13 cellular contexts compared by ENCODE assay signal in the genomic region with DNA sequence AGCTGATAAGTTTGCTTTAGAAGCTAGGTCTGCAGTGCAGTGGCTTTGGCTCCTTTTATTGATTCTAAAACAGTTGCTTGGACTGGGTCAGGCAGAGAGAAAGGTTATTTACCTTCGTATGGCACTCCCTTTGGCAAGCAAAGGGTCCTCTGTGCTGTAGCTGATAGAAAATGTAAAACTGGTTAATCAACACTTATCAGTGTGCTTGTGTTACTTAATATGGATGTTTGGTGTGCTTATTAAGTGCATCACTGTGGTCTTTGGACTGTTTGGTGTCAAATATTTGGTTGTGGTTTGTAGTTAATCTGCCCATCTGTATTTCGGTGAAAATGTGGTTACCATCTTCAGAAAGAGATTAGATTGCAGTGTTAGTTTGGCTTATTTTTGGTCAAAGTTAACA. TPM values are rescaled to one million over a fixed set of nuclear protein-coding genes. Genes with fewer than 3 reads are reported as not detected.
DNase-seq lines count a peak whose midpoint lies in the region; ATAC-seq and TF ChIP-seq lines count a peak whose summit lies in the region.
"Had no signal": no experiment of that assay in that cellular context is flagged by ENCODE, and none has a peak within 500 bp of the region (broad histone marks: within the 10 kb centered on the region; RNA-seq: fewer than 3 reads in every experiment).

No MANE protein-coding gene starts in this region.

- H3K27ac ChIP-seq in KMS-11: peak overlapping the region; percentile 76
- H3K27ac ChIP-seq: HL-60, spleen had no signal

- no peaks in the 10 kb centered on the region; the same call in 1 of the 2 replicates for H4K20me1 ChIP-seq in KMS-11 (ENCODE audit: insufficient read depth)

- TF ChIP-seq CTCF in KMS-11 (conservative IDR thresholded peaks at IDR 0.05; ENCODE audit: low read depth, low read length) (no peak), neural crest cell (conservative IDR thresholded peaks at IDR 0.05) (no peak), GM20000 (IDR thresholded peaks at IDR 0.05; ENCODE audit: extremely low read depth, missing control alignments) (no peak)

- H3K4me1 ChIP-seq in KMS-11 (ENCODE audit: low read depth, poor library complexity, severe bottlenecking): peaks cover 64% of the 10 kb centered on the region

- ATAC-seq in GM19025 (IDR thresholded peaks at IDR 0.05; ENCODE audit: low read depth, unreplicated experiment): peak; percentile 40
- ATAC-seq in HG02759 (IDR thresholded peaks at IDR 0.05; ENCODE audit: unreplicated experiment): peak; percentile 66

- peaks cover 7% of the 10 kb centered on the region for H3K9me3 Mint-ChIP-seq in neural crest cell

- peaks cover 79% of the 10 kb centered on the region for H3K79me2 ChIP-seq in KMS-11 (ENCODE audit: insufficient read depth, low read depth)

- no peak overlapping the region for H3K4me3 ChIP-seq in KMS-11 (IDR thresholded peaks at IDR 0.05; ENCODE audit: insufficient read depth, low read depth, low read length)
- H3K4me3 ChIP-seq: spleen had no signal

- H3K27me3 ChIP-seq in KMS-11 (ENCODE audit: insufficient read depth, low read depth): no peaks in the 10 kb centered on the region
- H3K27me3 ChIP-seq: spleen had no signal

- no peak overlapping the region for H3K9ac ChIP-seq in KMS-11

- H2AFZ ChIP-seq in KMS-11 (ENCODE audit: low read depth): no peak overlapping the region

- no peak overlapping the region for H3K4me3 Mint-ChIP-seq in neural crest cell
- H3K4me3 Mint-ChIP-seq: activated naive CD8-positive, alpha-beta T cell treated with anti-CD3 and anti-CD28 coated beads, Interleukin-2, amount 10 ng/mL, durations not matched to agents 7 days and 5 days had no signal

- no peak for DNase-seq in neural crest cell (ENCODE audit: low read depth, low spot score)
- DNase-seq in GM20000 (ENCODE audit: low spot score): no peak
- DNase-seq in cortex of kidney (lab: John Stamatoyannopoulos, UW): no peak
- DNase-seq in stimulated activated CD4-positive, alpha-beta T cell treated with anti-CD3 and anti-CD28 coated beads, Interleukin-15, amount 100 ng/mL, for 24 hours: no peak
- DNase-seq in C1 segment of cervical spinal cord (lab: John Stamatoyannopoulos, UW): no peak
- DNase-seq: activated naive CD8-positive, alpha-beta T cell treated with anti-CD3 and anti-CD28 coated beads, Interleukin-2, amount 10 ng/mL, durations not matched to agents 7 days and 5 days; erythroblast; NCI-H510A; spleen had no signal

- H3K36me3 ChIP-seq in KMS-11 (ENCODE audit: insufficient read depth): no peaks in the 10 kb centered on the region
- H3K36me3 ChIP-seq: spleen had no signal

- H3K4me2 ChIP-seq in KMS-11: peak overlapping the region; percentile 91

- no peaks in the 10 kb centered on the region for H3K4me1 Mint-ChIP-seq in neural crest cell

- H3K27me3 Mint-ChIP-seq in neural crest cell (ENCODE audit: low read depth): no peaks in the 10 kb centered on the region
- H3K27me3 Mint-ChIP-seq: activated naive CD8-positive, alpha-beta T cell treated with anti-CD3 and anti-CD28 coated beads, Interleukin-2, amount 10 ng/mL, durations not matched to agents 7 days and 5 days had no signal

- peak overlapping the region; percentile 7 for H3K27ac Mint-ChIP-seq in neural crest cell (ENCODE audit: unreplicated experiment)
- H3K27ac Mint-ChIP-seq: activated naive CD8-positive, alpha-beta T cell treated with anti-CD3 and anti-CD28 coated beads, Interleukin-2, amount 10 ng/mL, durations not matched to agents 7 days and 5 days had no signal

- peaks cover 9% of the 10 kb centered on the region for H3K36me3 Mint-ChIP-seq in neural crest cell (ENCODE audit: low read depth)

RNA-seq across cellular contexts. Expression of a gene that starts 16.0 kb away (rescaled TPM):
- 22.4 and 24.2 TPM in 2 replicates for total RNA-seq in neural crest cell
